In the genomic region with DNA sequence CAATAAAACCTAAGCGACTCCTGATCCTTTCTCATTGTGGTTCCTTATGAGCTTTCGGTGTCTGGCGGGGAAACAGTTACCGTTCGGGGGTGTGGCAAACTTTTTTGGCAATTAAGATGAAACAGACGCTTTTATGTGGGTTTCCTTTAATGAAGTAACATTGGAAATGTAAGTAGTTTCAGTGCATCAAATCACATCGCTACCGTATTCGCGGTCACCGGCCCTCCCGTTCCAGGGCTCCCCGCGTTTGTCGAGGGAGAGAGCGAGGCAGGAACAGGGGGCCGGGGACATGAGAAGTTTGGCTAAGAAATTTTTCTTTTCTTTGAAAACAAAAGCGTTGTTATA, we compare ENCODE assay signal across 15 cellular contexts. TPM values are rescaled to one million over a fixed set of nuclear protein-coding genes. Genes with fewer than 3 reads are reported as not detected.
A peak's percentile ranks its signal among the peaks of the same experiment; 100 is the strongest.
DNase-seq lines count a peak whose midpoint lies in the region; ATAC-seq, FAIRE-seq and TF ChIP-seq lines count a peak whose summit lies in the region.
"Had no signal": no experiment of that assay in that cellular context is flagged by ENCODE, and none has a peak within 500 bp of the region (broad histone marks: within the 10 kb centered on the region; RNA-seq: fewer than 3 reads in every experiment).

No MANE protein-coding gene starts in this region.

- no peaks in the 10 kb centered on the region for H3K9me1 ChIP-seq in keratinocyte (ENCODE audit: control insufficient read depth, extremely low read depth, insufficient read depth, low read length)

- no peaks in the 10 kb centered on the region for H3K36me3 Mint-ChIP-seq in activated naive CD8-positive, alpha-beta T cell
- H3K36me3 Mint-ChIP-seq in activated naive CD8-positive, alpha-beta T cell treated with anti-CD3 and anti-CD28 coated beads, Interleukin-2, amount 50 U/mL, for 24 hours (ENCODE audit: low read depth): no peaks in the 10 kb centered on the region
- H3K36me3 Mint-ChIP-seq in activated T-helper 17 cell treated with anti-CD3 and anti-CD28 coated beads, Interleukin-2, amount 50 U/mL, for 72 hours (ENCODE audit: low read depth): peaks cover 10% of the 10 kb centered on the region

- FAIRE-seq in keratinocyte (lab: Jason Lieb, UNC) (no peak), D721Med (lab: Jason Lieb, UNC) (no peak)
- FAIRE-seq: pancreas, RCC 7860 had no signal

- intact Hi-C loops in body of pancreas (cut with DNase I): no loop called here

- WGBS in body of pancreas, 2 donors: 11 to 13% methylated on average over 18 of the region's 18 CpGs

- H3K27ac Mint-ChIP-seq in activated naive CD8-positive, alpha-beta T cell: no peak overlapping the region
- H3K27ac Mint-ChIP-seq in activated naive CD8-positive, alpha-beta T cell treated with anti-CD3 and anti-CD28 coated beads, Interleukin-2, amount 50 U/mL, for 24 hours: no peak overlapping the region
- H3K27ac Mint-ChIP-seq in activated T-helper 17 cell treated with anti-CD3 and anti-CD28 coated beads, Interleukin-2, amount 50 U/mL, for 72 hours: no peak overlapping the region

- H3K4me3 Mint-ChIP-seq in activated naive CD8-positive, alpha-beta T cell: peak overlapping the region; percentile 57
- no peak overlapping the region for H3K4me3 Mint-ChIP-seq in activated naive CD8-positive, alpha-beta T cell treated with anti-CD3 and anti-CD28 coated beads, Interleukin-2, amount 50 U/mL, for 24 hours
- H3K4me3 Mint-ChIP-seq in activated T-helper 17 cell treated with anti-CD3 and anti-CD28 coated beads, Interleukin-2, amount 50 U/mL, for 72 hours: peak overlapping the region; percentile 37

- no peak for ATAC-seq in activated naive CD8-positive, alpha-beta T cell treated with anti-CD3 and anti-CD28 coated beads, Interleukin-2, amount 50 U/mL, for 24 hours
- ATAC-seq in activated T-helper 17 cell treated with anti-CD3 and anti-CD28 coated beads, Interleukin-2, amount 50 U/mL, for 72 hours (replicated peaks): no peak
- no peak for ATAC-seq in HG03520 (IDR thresholded peaks at IDR 0.05; ENCODE audit: unreplicated experiment)
- ATAC-seq in body of pancreas: no peak

- TF ChIP-seq CTCF in keratinocyte (optimal IDR thresholded peaks at IDR 0.05 in 1 of 3, IDR thresholded peaks at IDR 0.05 in 1 of 3, conservative IDR thresholded peaks at IDR 0.05 in 1 of 3; ENCODE audit: extremely low read depth in 1 of 3, insufficient read depth in 2 of 3, low read length in 3 of 3) (no peak), D721Med (IDR thresholded peaks at IDR 0.05; ENCODE audit: insufficient read depth, missing control alignments) (no peak), body of pancreas (IDR thresholded peaks at IDR 0.05) (no peak)

- H2AFZ ChIP-seq in keratinocyte (ENCODE audit: control insufficient read depth, low read length): no peak overlapping the region

- H3K4me3 ChIP-seq in keratinocyte (ENCODE audit: control insufficient read depth in 2 of 3, extremely low read depth in 1 of 3, insufficient read depth in 2 of 3, low read depth in 1 of 3, low read length in 3 of 3) (no peak overlapping the region), subcutaneous abdominal adipose tissue (ENCODE audit: low read depth in 1 of 5, low read length in 5 of 5) (peak overlapping the region; percentile 31 to 75 (median 64)), body of pancreas (no peak overlapping the region)

- peak overlapping the region; percentile 35 for H3K4me2 ChIP-seq in keratinocyte (ENCODE audit: control insufficient read depth, extremely low read depth, insufficient read depth, low read depth, low read length)

- dilution Hi-C loops in keratinocyte (cut with MboI; ENCODE audit: extremely low pct_ligation_motif_present, low sequenced_read_pairs): no loop called here

- no peaks in the 10 kb centered on the region for H4K20me1 ChIP-seq in keratinocyte (ENCODE audit: control insufficient read depth, extremely low read depth, insufficient read depth, low read length)

- no peaks in the 10 kb centered on the region for H3K9me3 Mint-ChIP-seq in activated naive CD8-positive, alpha-beta T cell (ENCODE audit: low read depth)
- no peaks in the 10 kb centered on the region for H3K9me3 Mint-ChIP-seq in activated naive CD8-positive, alpha-beta T cell treated with anti-CD3 and anti-CD28 coated beads, Interleukin-2, amount 50 U/mL, for 24 hours
- no peaks in the 10 kb centered on the region for H3K9me3 Mint-ChIP-seq in activated T-helper 17 cell treated with anti-CD3 and anti-CD28 coated beads, Interleukin-2, amount 50 U/mL, for 72 hours
- H3K9me3 Mint-ChIP-seq: T-helper 1 cell treated with Interleukin-12 subunit alpha and Interleukin-12 subunit beta and Interleukin-4 antibody, amounts not matched to agents 30 μg/mL and 1 μg/mL, for 36 hours had no signal

- H3K4me1 ChIP-seq in keratinocyte (ENCODE audit: control insufficient read depth, extremely low read depth, insufficient read depth, low read length) (peaks cover 32% of the 10 kb centered on the region), subcutaneous abdominal adipose tissue (ENCODE audit: control insufficient read depth in 5 of 5, insufficient read depth in 5 of 5, low read length in 5 of 5) (peaks cover 0 to 53% (median 43%) of the 10 kb centered on the region in 5 donors), body of pancreas (peaks cover 41% of the 10 kb centered on the region)

- H3K4me1 Mint-ChIP-seq in activated naive CD8-positive, alpha-beta T cell (ENCODE audit: low read depth): peaks cover 22% of the 10 kb centered on the region
- peaks cover 10% of the 10 kb centered on the region for H3K4me1 Mint-ChIP-seq in activated naive CD8-positive, alpha-beta T cell treated with anti-CD3 and anti-CD28 coated beads, Interleukin-2, amount 50 U/mL, for 24 hours
- H3K4me1 Mint-ChIP-seq in activated T-helper 17 cell treated with anti-CD3 and anti-CD28 coated beads, Interleukin-2, amount 50 U/mL, for 72 hours: peaks cover 4% of the 10 kb centered on the region

- H3K79me2 ChIP-seq in keratinocyte (ENCODE audit: control insufficient read depth, insufficient read depth, low read length): peaks cover 9% of the 10 kb centered on the region

- H3K27ac ChIP-seq in keratinocyte (ENCODE audit: control insufficient read depth, insufficient read depth, low read length): no peak overlapping the region
- H3K27ac ChIP-seq in subcutaneous abdominal adipose tissue (ENCODE audit: low read depth, low read length): no peak overlapping the region
- no peak overlapping the region for H3K27ac ChIP-seq in body of pancreas
- H3K27ac ChIP-seq: pancreas had no signal

- H3K27me3 ChIP-seq in keratinocyte (ENCODE audit: control insufficient read depth, extremely low read depth, insufficient read depth, low read length) (peaks cover 4% of the 10 kb centered on the region), subcutaneous abdominal adipose tissue (ENCODE audit: control insufficient read depth in 5 of 5, insufficient read depth in 4 of 5, low read length in 5 of 5) (peaks cover 0 to 35% (median 20%) of the 10 kb centered on the region in 5 donors), body of pancreas (peaks cover 0 to 39% of the 10 kb centered on the region in 2 donors)

- no peak for TF ChIP-seq POLR2A in body of pancreas (IDR thresholded peaks at IDR 0.05)

- DNase-seq in activated naive CD8-positive, alpha-beta T cell treated with anti-CD3 and anti-CD28 coated beads, Interleukin-2, amount 50 U/mL, for 24 hours: no peak
- DNase-seq in keratinocyte (ENCODE audit: low read depth, low spot score): no peak
- no peak for DNase-seq in D721Med (ENCODE audit: insufficient read length, low spot score)
- no peak for DNase-seq in body of pancreas
- DNase-seq: activated CD4-positive, alpha-beta T cell treated with anti-CD3 and anti-CD28 coated beads for 48 hours; activated effector memory CD4-positive, alpha-beta T cell treated with Interleukin-2 at 50 U/mL for 16 hours; caudate nucleus; KBM-7 had no signal

- peaks cover 34% of the 10 kb centered on the region for H3K27me3 Mint-ChIP-seq in activated naive CD8-positive, alpha-beta T cell
- peaks cover 60% of the 10 kb centered on the region for H3K27me3 Mint-ChIP-seq in activated naive CD8-positive, alpha-beta T cell treated with anti-CD3 and anti-CD28 coated beads, Interleukin-2, amount 50 U/mL, for 24 hours
- peaks cover 42% of the 10 kb centered on the region for H3K27me3 Mint-ChIP-seq in activated T-helper 17 cell treated with anti-CD3 and anti-CD28 coated beads, Interleukin-2, amount 50 U/mL, for 72 hours

- no peak overlapping the region for H3K9ac ChIP-seq in keratinocyte (ENCODE audit: control insufficient read depth, extremely low read depth, insufficient read depth, low read length)
- peak overlapping the region in 2 of 5 donors; percentile 32 to 47 for H3K9ac ChIP-seq in subcutaneous abdominal adipose tissue (ENCODE audit: low read length in 5 of 5)

- H3K9me3 ChIP-seq in keratinocyte (ENCODE audit: control insufficient read depth, low read depth, low read length) (no peaks in the 10 kb centered on the region), subcutaneous abdominal adipose tissue (ENCODE audit: control insufficient read depth in 5 of 5, low read length in 5 of 5) (no peaks in the 10 kb centered on the region), body of pancreas (no peaks in the 10 kb centered on the region)
- H3K9me3 ChIP-seq: pancreas had no signal

- H3K36me3 ChIP-seq in keratinocyte (ENCODE audit: control insufficient read depth in 2 of 2, extremely low read depth in 1 of 2, insufficient read depth in 2 of 2, low read length in 2 of 2) (no peaks in the 10 kb centered on the region), subcutaneous abdominal adipose tissue (ENCODE audit: control insufficient read depth in 5 of 5, insufficient read depth in 5 of 5, low read length in 5 of 5) (no peaks in the 10 kb centered on the region), body of pancreas (replicated peaks in 1 of 2; ENCODE audit: insufficient read depth in 1 of 2, low read depth in 2 of 2) (no peaks in the 10 kb centered on the region)
- H3K36me3 ChIP-seq: pancreas had no signal

RNA-seq across cellular contexts. Expression of a gene that starts 3.9 kb away (rescaled TPM):
- total RNA-seq in activated T-helper 17 cell treated with anti-CD3 and anti-CD28 coated beads, Interleukin-2, amount 50 U/mL, for 72 hours: not detected
- 13.8 to 27.1 TPM (median 23.7 TPM) in 3 replicates for polyA plus RNA-seq in keratinocyte
- 13.7 TPM for polyA plus RNA-seq in keratinocyte (2011; ENCODE audit: low read depth)
- 11.5 and 13.5 TPM in 2 replicates for polyA plus RNA-seq in keratinocyte (2011; cell fraction: cytosol; rRNA removed)
- polyA plus RNA-seq in keratinocyte (2011; cell fraction: nucleus; rRNA removed): 32.7 and 36.3 TPM in 2 replicates
- 18.6 and 19.4 TPM in 2 replicates for polyA plus RNA-seq in keratinocyte (2012; ENCODE audit: low replicate concordance)
- 3.7 to 10.1 TPM (median 4.5 TPM) in 3 replicates for polyA minus RNA-seq in keratinocyte
- polyA minus RNA-seq in keratinocyte (2011; cell fraction: cytosol; rRNA and poly(A)+ RNA removed): 20.5 TPM
- polyA minus RNA-seq in keratinocyte (2011; cell fraction: nucleus; rRNA and poly(A)+ RNA removed): 15.2 and 17.0 TPM in 2 replicates
- total RNA-seq in body of pancreas: 1 to 10 TPM; 1.3 to 3.0 TPM

Comparison
In these comparisons a context has a peak if more than half of its experiments do, and no peak if none do; other contexts are left out.
1. H3K4me3 ChIP-seq: peak in subcutaneous abdominal adipose tissue (5 of 5); none in keratinocyte (0 of 3) and body of pancreas (0 of 2).